7 cellular contexts compared by ENCODE assay signal in genomic region chr6:26273673-26274595, GRCh38.
DNase-seq lines count a peak whose midpoint lies in the region; FAIRE-seq and TF ChIP-seq lines count a peak whose summit lies in the region.

No MANE protein-coding gene starts in this region.

- 15 to 29% (median 25%) methylated on average over 21 of the region's 21 CpGs for WGBS in small intestine, 3 donors

- no peaks in the 10 kb centered on the region for H3K27me3 ChIP-seq in small intestine (ENCODE audit: control insufficient read depth in 2 of 2, insufficient read depth in 2 of 2, low read length in 2 of 2)

- no peak for FAIRE-seq in small intestine (lab: Jason Lieb, UNC)

- peak overlapping the region; percentile 86 to 96 for H3K27ac ChIP-seq in small intestine (ENCODE audit: low read depth in 1 of 2, low read length in 1 of 2)

- TF ChIP-seq POLR2A in GM19099 (IDR thresholded peaks at IDR 0.05; ENCODE audit: extremely low read depth, insufficient read length, low read depth), result peak; percentile 50

- peaks cover 0 to 2% of the 10 kb centered on the region in 2 donors for H3K4me1 ChIP-seq in small intestine (ENCODE audit: control insufficient read depth in 2 of 2, insufficient read depth in 1 of 2, low read depth in 1 of 2, low read length in 1 of 2)

- H3K4me3 ChIP-seq in fibroblast of the aortic adventitia (ENCODE audit: low read depth, low read length), result peak overlapping the region; percentile 68
- H3K4me3 ChIP-seq in small intestine (ENCODE audit: low read depth in 1 of 2, low read length in 2 of 2), result peak overlapping the region; percentile 25 to 40

- H3K9me3 ChIP-seq in small intestine (ENCODE audit: control insufficient read depth, low read depth), result no peaks in the 10 kb centered on the region

- no peaks in the 10 kb centered on the region for H3K36me3 ChIP-seq in small intestine (ENCODE audit: control insufficient read depth in 2 of 2, insufficient read depth in 2 of 2, low read length in 2 of 2)

- DNase-seq in RPMI7951 (ENCODE audit: low read depth) (peak; percentile 35), fibroblast of the aortic adventitia (ENCODE audit: low read depth) (peak; percentile 53), small intestine (peak; percentile 47), kidney glomerular epithelial cell (lab: John Stamatoyannopoulos, UW) (no peak), occipital lobe (lab: John Stamatoyannopoulos, UW) (no peak), GM19240 (ENCODE audit: insufficient read length, low spot score) (no peak)

- no peak for TF ChIP-seq CTCF in fibroblast of the aortic adventitia (IDR thresholded peaks at IDR 0.05; ENCODE audit: insufficient read depth, low read length)

Comparison
In these comparisons a context has a peak if more than half of its experiments do, and no peak if none do; other contexts are left out.
1. DNase-seq: peak in RPMI7951 (single experiment), fibroblast of the aortic adventitia (single experiment) and small intestine (single experiment); none in kidney glomerular epithelial cell (single experiment), occipital lobe (single experiment) and GM19240 (single experiment).